ENCODE assay signal across 8 cellular contexts in genomic region chr2:175036582-175037018, GRCh38. TPM values are rescaled to one million over a fixed set of nuclear protein-coding genes. Genes with fewer than 3 reads are reported as not detected.
DNase-seq lines count a peak whose midpoint lies in the region; ATAC-seq and TF ChIP-seq lines count a peak whose summit lies in the region.

No MANE protein-coding gene starts in this region.

- H3K36me3 Mint-ChIP-seq in activated naive CD8-positive, alpha-beta T cell, result no peaks in the 10 kb centered on the region

- H3K4me1 Mint-ChIP-seq in activated naive CD8-positive, alpha-beta T cell (ENCODE audit: low read depth), result peaks cover 7% of the 10 kb centered on the region

- peak; percentile 25 for DNase-seq in AG10803 (ENCODE audit: low read depth)
- DNase-seq in MV-4-11 (lab: John Stamatoyannopoulos, UW), result peak; percentile 45
- no peak for DNase-seq in kidney epithelial cell (ENCODE audit: low read depth)

- ATAC-seq in GM21381 (IDR thresholded peaks at IDR 0.05; ENCODE audit: unreplicated experiment) (no peak), GM19351 (IDR thresholded peaks at IDR 0.05; ENCODE audit: unreplicated experiment) (no peak), GM19324 (IDR thresholded peaks at IDR 0.05; ENCODE audit: low FRiP score, unreplicated experiment) (no peak)

- no peak overlapping the region for H3K27ac Mint-ChIP-seq in activated naive CD8-positive, alpha-beta T cell

- no peaks in the 10 kb centered on the region for H3K9me3 Mint-ChIP-seq in activated naive CD8-positive, alpha-beta T cell (ENCODE audit: low read depth)

- H3K27me3 ChIP-seq in kidney epithelial cell (ENCODE audit: control insufficient read depth, insufficient read depth, low read length), result no peaks in the 10 kb centered on the region

- no peaks in the 10 kb centered on the region for H3K27me3 Mint-ChIP-seq in activated naive CD8-positive, alpha-beta T cell

- H3K4me3 ChIP-seq in AG10803 (ENCODE audit: low read length) (no peak overlapping the region), GM12875 (ENCODE audit: low read depth, low read length) (no peak overlapping the region), kidney epithelial cell (ENCODE audit: low read depth, low read length) (no peak overlapping the region)

- H3K4me3 Mint-ChIP-seq in activated naive CD8-positive, alpha-beta T cell, result peak overlapping the region; percentile 67

- TF ChIP-seq CTCF in AG10803 (conservative IDR thresholded peaks at IDR 0.05; ENCODE audit: low read length), result peak; percentile 59
- peak; percentile 20; the same call in 1 of the 2 replicates for TF ChIP-seq CTCF in GM12875 (IDR thresholded peaks at IDR 0.05; ENCODE audit: borderline replicate concordance, insufficient read depth, low read depth, low read length)
- TF ChIP-seq CTCF in kidney epithelial cell (IDR thresholded peaks at IDR 0.05; ENCODE audit: insufficient read depth, low read length, poor library complexity, severe bottlenecking), result peak; percentile 42

- no peaks in the 10 kb centered on the region for H3K36me3 ChIP-seq in kidney epithelial cell (ENCODE audit: control insufficient read depth, insufficient read depth, low read length)

RNA-seq across cellular contexts. Expression of gene CHN1, which starts 31.4 kb away (rescaled TPM):
- 19.3 and 23.7 TPM in 2 replicates for total RNA-seq in kidney epithelial cell
